28 cellular contexts compared by ENCODE assay signal in the genomic region with DNA sequence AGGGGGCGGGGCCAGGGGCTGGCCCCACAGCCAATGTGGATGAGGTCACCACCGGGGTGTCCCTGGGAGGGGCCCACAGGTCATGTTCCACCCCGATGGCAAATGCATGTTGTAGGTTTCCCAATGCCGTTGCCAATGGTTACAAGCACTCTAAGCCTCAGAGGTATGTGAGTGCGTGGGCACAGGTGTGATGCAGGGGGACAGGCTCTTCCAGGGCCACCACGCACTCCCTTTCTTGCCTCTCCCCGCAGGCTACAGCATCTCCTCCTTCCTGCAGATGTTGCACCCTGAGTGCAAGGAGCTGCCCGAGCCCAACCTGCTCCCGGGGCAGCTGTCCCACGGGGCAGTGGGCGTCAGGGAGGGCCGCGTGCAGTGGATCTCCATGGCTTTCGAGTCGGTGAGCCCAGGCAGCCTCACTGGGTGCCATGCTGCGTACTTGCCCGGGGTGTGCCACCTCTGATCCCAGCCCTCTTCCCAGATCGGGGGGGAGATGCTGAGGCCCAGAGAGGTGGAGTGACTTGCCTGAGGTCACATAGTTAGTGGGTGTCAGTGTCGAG. TPM values are rescaled to one million over a fixed set of nuclear protein-coding genes. Genes with fewer than 3 reads are reported as not detected.
DNase-seq lines count a peak whose midpoint lies in the region; ATAC-seq, FAIRE-seq and TF ChIP-seq lines count a peak whose summit lies in the region.
"Had no signal": no experiment of that assay in that cellular context is flagged by ENCODE, and none has a peak within 500 bp of the region (broad histone marks: within the 10 kb centered on the region; RNA-seq: fewer than 3 reads in every experiment).

No MANE protein-coding gene starts in this region.

- H3K27ac Mint-ChIP-seq in Calu3 (ENCODE audit: unreplicated experiment) (no peak overlapping the region), MCF 10A (ENCODE audit: low read depth, unreplicated experiment) (no peak overlapping the region)
- H3K27ac Mint-ChIP-seq: stimulated activated naive B cell treated with anti-CD40 and anti-IgM and Interleukin-4, amounts not matched to agents 10 μg/mL and 1 μg/mL and 100 μg/mL, for 72 hours; T-helper 2 cell treated with Interferon-gamma antibody and Interleukin-4, amounts not matched to agents 5 μg/mL and 100 μg/mL, for 36 hours had no signal

- no peaks in the 10 kb centered on the region for H3K36me3 Mint-ChIP-seq in Calu3 (ENCODE audit: insufficient read depth, unreplicated experiment)
- no peaks in the 10 kb centered on the region for H3K36me3 Mint-ChIP-seq in MCF 10A (ENCODE audit: insufficient read depth, unreplicated experiment)
- H3K36me3 Mint-ChIP-seq: stimulated activated naive B cell treated with anti-CD40 and anti-IgM and Interleukin-4, amounts not matched to agents 10 μg/mL and 1 μg/mL and 100 μg/mL, for 72 hours had no signal

- intact Hi-C loops in Calu3 (cut with micrococcal nuclease; ENCODE audit: unreplicated experiment): no loop called here
- intact Hi-C loops in MCF 10A (cut with micrococcal nuclease): no loop called here
- intact Hi-C loops in kidney (cut with DNase I): no loop called here

- H3K27me3 Mint-ChIP-seq in Calu3 (ENCODE audit: unreplicated experiment) (peaks cover 21% of the 10 kb centered on the region), MCF 10A (ENCODE audit: insufficient read depth, unreplicated experiment) (no peaks in the 10 kb centered on the region)

- H3K4me3 Mint-ChIP-seq in Calu3 (ENCODE audit: low read depth, unreplicated experiment) (no peak overlapping the region), MCF 10A (ENCODE audit: unreplicated experiment) (no peak overlapping the region)
- H3K4me3 Mint-ChIP-seq: stimulated activated naive B cell treated with anti-CD40 and anti-IgM and Interleukin-4, amounts not matched to agents 10 μg/mL and 1 μg/mL and 100 μg/mL, for 72 hours; T-helper 2 cell treated with Interferon-gamma antibody and Interleukin-4, amounts not matched to agents 5 μg/mL and 100 μg/mL, for 36 hours had no signal

- FAIRE-seq in kidney (lab: Jason Lieb, UNC): no peak
- FAIRE-seq: endothelial cell of umbilical vein, small intestine had no signal

- ATAC-seq in GM19467 (IDR thresholded peaks at IDR 0.05; ENCODE audit: unreplicated experiment): no peak
- ATAC-seq in GM21576 (IDR thresholded peaks at IDR 0.05; ENCODE audit: unreplicated experiment): no peak
- ATAC-seq in GM21423 (IDR thresholded peaks at IDR 0.05; ENCODE audit: unreplicated experiment): no peak
- ATAC-seq: SK-N-SH treated with all-trans-retinoic acid at 6 μM for 48 hours; stimulated activated naive B cell treated with anti-CD40 and anti-IgM and Interleukin-4, amounts not matched to agents 10 μg/mL and 1 μg/mL and 100 μg/mL, for 72 hours had no signal

- no TSS peak for BruUV-seq in Calu3 (replicated peaks; lab: Mats Ljungman, UMichigan)
- BruUV-seq in MCF 10A (replicated peaks; lab: Mats Ljungman, UMichigan): no TSS peak

- peak; percentile 23 for DNase-seq in Calu3
- peak; percentile 82 for DNase-seq in H7
- DNase-seq in MCF 10A (ENCODE audit: unreplicated experiment): peak; percentile 48
- DNase-seq in kidney: peak; percentile 43
- no peak for DNase-seq in stimulated activated CD4-positive, alpha-beta T cell treated with anti-CD3 and anti-CD28 coated beads, Interleukin-4, amount 100 ng/mL, for 24 hours
- DNase-seq: activated CD4-positive, alpha-beta T cell treated with anti-CD3 and anti-CD28 coated beads, Interleukin-2, amount 50 U/mL, for 48 hours; activated gamma-delta T cell; activated T-cell treated with anti-CD3 and anti-CD28 coated beads for 4 hours; adrenal gland; brain microvascular endothelial cell; cortex of kidney; GF-D8; hippocampal formation; Kasumi-1; NCI-H1048; NCI-H187; NCI-H446; occipital lobe; small intestine; stimulated activated naive B cell treated with anti-CD40 and anti-IgM and Interleukin-4, amounts not matched to agents 10 μg/mL and 1 μg/mL and 100 μg/mL, for 72 hours; testis had no signal

- H3K4me1 Mint-ChIP-seq in Calu3 (ENCODE audit: low read depth, unreplicated experiment) (no peaks in the 10 kb centered on the region), MCF 10A (ENCODE audit: insufficient read depth, unreplicated experiment) (peaks cover 4% of the 10 kb centered on the region)
- H3K4me1 Mint-ChIP-seq: stimulated activated naive B cell treated with anti-CD40 and anti-IgM and Interleukin-4, amounts not matched to agents 10 μg/mL and 1 μg/mL and 100 μg/mL, for 72 hours had no signal

- no peak overlapping the region for H3K9ac ChIP-seq in kidney (ENCODE audit: low read length in 2 of 2)

- no peaks in the 10 kb centered on the region for H3K9me3 ChIP-seq in kidney (ENCODE audit: control insufficient read depth in 1 of 2, low read length in 2 of 2)
- H3K9me3 ChIP-seq: adrenal gland, testis had no signal

- TF ChIP-seq CTCF in Calu3 (IDR thresholded peaks at IDR 0.05; ENCODE audit: unreplicated experiment) (no peak), MCF 10A (IDR thresholded peaks at IDR 0.05; ENCODE audit: unreplicated experiment) (no peak), kidney (IDR thresholded peaks at IDR 0.05; ENCODE audit: borderline replicate concordance, extremely low read depth, insufficient read depth) (no peak)

- H3K9me3 Mint-ChIP-seq in Calu3 (ENCODE audit: low read depth, unreplicated experiment) (no peaks in the 10 kb centered on the region), MCF 10A (ENCODE audit: unreplicated experiment) (no peaks in the 10 kb centered on the region)
- H3K9me3 Mint-ChIP-seq: stimulated activated naive B cell treated with anti-CD40 and anti-IgM and Interleukin-4, amounts not matched to agents 10 μg/mL and 1 μg/mL and 100 μg/mL, for 72 hours; T-helper 2 cell treated with Interferon-gamma antibody and Interleukin-4, amounts not matched to agents 5 μg/mL and 100 μg/mL, for 36 hours had no signal

- H3K36me3 ChIP-seq in H7 (replicated peaks; ENCODE audit: control insufficient read depth, insufficient read depth, low read length): no peaks in the 10 kb centered on the region
- no peaks in the 10 kb centered on the region for H3K36me3 ChIP-seq in kidney (ENCODE audit: control insufficient read depth in 1 of 2, insufficient read depth in 2 of 2, low read length in 2 of 2)
- H3K36me3 ChIP-seq: adrenal gland, brain microvascular endothelial cell had no signal

- no peaks in the 10 kb centered on the region for H3K4me1 ChIP-seq in kidney (ENCODE audit: control insufficient read depth in 1 of 2, insufficient read depth in 1 of 2, low read depth in 1 of 2, low read length in 2 of 2)
- H3K4me1 ChIP-seq: adrenal gland, testis had no signal

- no peak overlapping the region for H3K27ac ChIP-seq in kidney (ENCODE audit: low read depth in 2 of 2, low read length in 2 of 2)
- H3K27ac ChIP-seq: adrenal gland, brain microvascular endothelial cell, testis had no signal

- CTCF ChIA-PET in Calu3 (lab: Charles Lee) (no interaction called here), MCF 10A (lab: Yijun Ruan, JAX) (no interaction called here)

- POLR2A ChIA-PET in MCF 10A (lab: Yijun Ruan, JAX): no interaction called here

- H3K27me3 ChIP-seq in H7 (ENCODE audit: control insufficient read depth, insufficient read depth, low read length): no peaks in the 10 kb centered on the region
- H3K27me3 ChIP-seq: adrenal gland, brain microvascular endothelial cell, testis had no signal

- H3K4me3 ChIP-seq in H7 (ENCODE audit: insufficient read depth, low read depth, low read length): no peak overlapping the region
- no peak overlapping the region for H3K4me3 ChIP-seq in kidney (ENCODE audit: low read length in 2 of 2)
- H3K4me3 ChIP-seq: adrenal gland, testis had no signal

RNA-seq across cellular contexts. Expression of a gene that starts 52.4 kb away (rescaled TPM):
- total RNA-seq in Calu3 (2022) (0.86 and 1.3 TPM in 2 replicates), MCF 10A (2022) (0.09 and 0.17 TPM in 2 replicates), kidney (0.19 TPM)
- total RNA-seq in H7 (2014; rRNA removed; shearing (Covaris generic)): 5.8 and 6.1 TPM in 2 replicates
- not detected for polyA plus RNA-seq in kidney (ENCODE audit: insufficient read depth, low read depth, low replicate concordance)
- total RNA-seq: fibroblast of villous mesenchyme had no signal
